1 cellular context compared by ENCODE assay signal in genomic region chr9:92989561-92989960, GRCh38.
TF ChIP-seq lines count a peak whose summit lies in the region.

No MANE protein-coding gene starts in this region.

TF ChIP-seq in GM23338, 12 proteins besides CTCF, POLR2A, EP300 and RAD21 (continued from another document):
- TF ChIP-seq ZNF462 (CRISPR knock-in tag; IDR thresholded peaks at IDR 0.05) = no peak
- no peak for TF ChIP-seq POLR2AphosphoS5 (IDR thresholded peaks at IDR 0.05; ENCODE audit: low read depth)
